Comparison of ENCODE assay signal across 10 cellular contexts in genomic region chr1:85911742-85912141, GRCh38.
DNase-seq lines count a peak whose midpoint lies in the region; FAIRE-seq and TF ChIP-seq lines count a peak whose summit lies in the region.
"Had no signal": no experiment of that assay in that cellular context is flagged by ENCODE, and none has a peak within 500 bp of the region (broad histone marks: within the 10 kb centered on the region; RNA-seq: fewer than 3 reads in every experiment).

No MANE protein-coding gene starts in this region.

- H3K9me1 ChIP-seq in endothelial cell of umbilical vein (replicated peaks; ENCODE audit: control insufficient read depth, extremely low read depth, insufficient read depth, low read length) = no peaks in the 10 kb centered on the region

- intact Hi-C loops in endothelial cell of umbilical vein (cut with micrococcal nuclease) = loop anchor here (10.0 kb wide), 1 partner anchor 607 kb away; no protein-coding TSS in a partner anchor

- no peaks in the 10 kb centered on the region for H3K36me3 ChIP-seq in endothelial cell of umbilical vein (ENCODE audit: control insufficient read depth in 2 of 2, extremely low read depth in 1 of 2, insufficient read depth in 2 of 2, low read length in 2 of 2)

- no peaks in the 10 kb centered on the region for H3K9me3 ChIP-seq in endothelial cell of umbilical vein (replicated peaks; ENCODE audit: control insufficient read depth, insufficient read depth, low read length)
- H3K9me3 ChIP-seq: testis had no signal

- H3K4me1 ChIP-seq in endothelial cell of umbilical vein (ENCODE audit: control insufficient read depth, extremely low read depth, insufficient read depth, low read length) = no peaks in the 10 kb centered on the region
- H3K4me1 ChIP-seq: testis had no signal

- DNase-seq in GM10266 (ENCODE audit: extremely low spot score) (no peak), NCI-H460 (ENCODE audit: extremely low read depth, low read depth) (peak; percentile 7), endothelial cell of umbilical vein (ENCODE audit: low read depth, low spot score) (peak; percentile 9), renal cortical epithelial cell (ENCODE audit: low read depth) (peak; percentile 17), GDM1 (lab: John Stamatoyannopoulos, UW) (no peak), epidermal melanocyte (ENCODE audit: insufficient read length, low spot score) (no peak), G401 (ENCODE audit: low spot score) (no peak)
- DNase-seq: islet precursor cell, occipital lobe, testis had no signal

- H3K27ac ChIP-seq in endothelial cell of umbilical vein (ENCODE audit: insufficient read depth, low read depth, low read length) = no peak overlapping the region
- H3K27ac ChIP-seq: testis had no signal

- no peak overlapping the region for H3K9ac ChIP-seq in endothelial cell of umbilical vein (replicated peaks; ENCODE audit: extremely low read depth, insufficient read depth, low read length)

- H3K4me2 ChIP-seq in endothelial cell of umbilical vein (ENCODE audit: insufficient read depth, low read length) = no peak overlapping the region

- TF ChIP-seq CTCF in GM10266 (IDR thresholded peaks at IDR 0.05; ENCODE audit: control insufficient read depth, insufficient read depth, low read depth, missing control alignments) (peak; percentile 20), endothelial cell of umbilical vein (IDR thresholded peaks at IDR 0.05; ENCODE audit: extremely low read depth in 1 of 2, insufficient read depth in 1 of 2, low read depth in 1 of 2, low read length in 2 of 2) (peak in 1 of 2 donors; percentile 24)

- in situ Hi-C loops in G401 (cut with HindIII; ENCODE audit: low sequenced_read_pairs) = no loop called here

- H3K79me2 ChIP-seq in endothelial cell of umbilical vein (ENCODE audit: control insufficient read depth, insufficient read depth, low read length) = no peaks in the 10 kb centered on the region

- CTCF ChIA-PET in endothelial cell of umbilical vein (lab: Charles Lee) = interaction anchor here (0.6 to 3.6 kb wide), 18 partner anchors 8 to 967 kb away, joined by 3 to 13 read pairs (median 3); no protein-coding TSS in a partner anchor

- H4K20me1 ChIP-seq in endothelial cell of umbilical vein (replicated peaks; ENCODE audit: control insufficient read depth, extremely low read depth, insufficient read depth, low read length) = peaks cover 2% of the 10 kb centered on the region

- no peak for TF ChIP-seq POLR2A in endothelial cell of umbilical vein (IDR thresholded peaks at IDR 0.05; ENCODE audit: low read depth, low read length)

- dilution Hi-C loops in endothelial cell of umbilical vein (cut with MboI; ENCODE audit: extremely low pct_ligation_motif_present, low sequenced_read_pairs) = no loop called here

- H3K27me3 ChIP-seq in endothelial cell of umbilical vein (ENCODE audit: control insufficient read depth in 2 of 2, insufficient read depth in 2 of 2, low read length in 2 of 2) = peaks cover 1 to 30% of the 10 kb centered on the region in 2 experiments
- H3K27me3 ChIP-seq: testis had no signal

- H2AFZ ChIP-seq in endothelial cell of umbilical vein (ENCODE audit: low read depth, low read length) = no peak overlapping the region

- BruUV-seq in endothelial cell of umbilical vein (replicated peaks; lab: Mats Ljungman, UMichigan) = no TSS peak

- POLR2A ChIA-PET in endothelial cell of umbilical vein (lab: Charles Lee) = no interaction called here

- H3K4me3 ChIP-seq in endothelial cell of umbilical vein (replicated peaks in 1 of 3; ENCODE audit: insufficient read depth in 1 of 3, low read depth in 1 of 3, low read length in 3 of 3) = no peak overlapping the region
- H3K4me3 ChIP-seq: testis had no signal

- no peak for FAIRE-seq in endothelial cell of umbilical vein (lab: Jason Lieb, UNC)

TF ChIP-seq in endothelial cell of umbilical vein, 7 proteins besides CTCF, POLR2A, EP300 and RAD21:
- TF ChIP-seq, protein P1, sequence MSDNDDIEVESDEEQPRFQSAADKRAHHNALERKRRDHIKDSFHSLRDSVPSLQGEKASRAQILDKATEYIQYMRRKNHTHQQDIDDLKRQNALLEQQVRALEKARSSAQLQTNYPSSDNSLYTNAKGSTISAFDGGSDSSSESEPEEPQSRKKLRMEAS (IDR thresholded peaks at IDR 0.05; ENCODE audit: insufficient read depth, insufficient read length) = no peak
- TF ChIP-seq MYC (IDR thresholded peaks at IDR 0.05; ENCODE audit: low read depth, low read length) = no peak

Comparison
In these comparisons a context has a peak if more than half of its experiments do, and no peak if none do; other contexts are left out.
1. DNase-seq: peak in NCI-H460 (single experiment), endothelial cell of umbilical vein (single experiment) and renal cortical epithelial cell (single experiment); none in GM10266 (single experiment), GDM1 (single experiment), epidermal melanocyte (single experiment) and G401 (single experiment).